In the genomic region with DNA sequence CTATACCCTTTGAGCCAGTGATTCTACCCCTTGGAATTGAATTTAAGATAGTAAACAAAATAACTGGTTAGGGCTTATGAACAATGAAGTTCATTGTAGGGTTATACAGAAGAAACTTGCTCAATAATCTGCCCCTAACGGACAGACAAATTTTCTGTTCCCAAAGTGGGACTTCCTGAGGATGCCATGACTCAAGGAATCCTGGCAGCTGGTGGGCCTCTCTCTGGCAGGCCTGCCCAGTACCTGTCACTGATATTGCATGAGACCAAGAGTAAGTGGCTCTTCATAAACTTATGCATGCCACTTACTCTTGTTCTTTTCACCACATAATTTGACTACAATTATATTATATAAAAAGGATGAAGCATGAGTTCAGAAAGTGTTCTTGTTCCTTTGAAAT, we compare ENCODE assay signal across 22 cellular contexts. TPM values are rescaled to one million over a fixed set of nuclear protein-coding genes. Genes with fewer than 3 reads are reported as not detected.
"Had no signal": no experiment of that assay in that cellular context is flagged by ENCODE, and none has a peak within 500 bp of the region (broad histone marks: within the 10 kb centered on the region; RNA-seq: fewer than 3 reads in every experiment).

No MANE protein-coding gene starts in this region.

- DNase-seq: activated CD4-positive, CD25-positive, alpha-beta regulatory T cell treated with anti-CD3 and anti-CD28 coated beads, Interleukin-2, amount 50 U/mL, for 72 hours; activated naive CD4-positive, alpha-beta T cell treated with Interleukin-2 at 50 U/mL for 16 hours; activated naive CD8-positive, alpha-beta T cell treated with anti-CD3 and anti-CD28 coated beads for 36 hours; activated T-cell treated with anti-CD3 and anti-CD28 coated beads, Interleukin-2, amount 50 U/mL, for 4 hours; cortex of kidney; effector CD4-positive, alpha-beta T cell; gastrocnemius medialis; kidney; mammary epithelial cell; naive thymus-derived CD8-positive, alpha-beta T cell; posterior cingulate gyrus; sigmoid colon; SK-N-SH; stimulated activated CD4-positive, alpha-beta T cell treated with anti-CD3 and anti-CD28 coated beads, Interleukin-4, amount 100 ng/mL, for 1 hour; stimulated activated naive CD4-positive, alpha-beta T cell; testis; WERI-Rb-1 had no signal

- H3K27ac ChIP-seq: breast epithelium, gastrocnemius medialis, neural progenitor cell, sigmoid colon, testis, WERI-Rb-1 had no signal

- H3K36me3 Mint-ChIP-seq: neural progenitor cell, type B pancreatic cell had no signal

- H3K4me3 ChIP-seq: breast epithelium, gastrocnemius medialis, neural progenitor cell, sigmoid colon, testis had no signal

- H3K4me1 Mint-ChIP-seq: mesothelial cell of epicardium, neural progenitor cell had no signal

- ATAC-seq: activated T-cell treated with anti-CD3 and anti-CD28 coated beads, Interleukin-2, amount 50 U/mL, for 4 hours; esophagus mucosa; gastrocnemius medialis; naive thymus-derived CD8-positive, alpha-beta T cell had no signal

- H2AFZ ChIP-seq: neural progenitor cell had no signal

- H3K27ac Mint-ChIP-seq: activated naive CD8-positive, alpha-beta T cell treated with anti-CD3 and anti-CD28 coated beads for 36 hours; mesothelial cell of epicardium; neural progenitor cell; type B pancreatic cell had no signal

- H3K27me3 ChIP-seq: breast epithelium, gastrocnemius medialis, neural progenitor cell, sigmoid colon, testis had no signal

- H3K36me3 ChIP-seq: breast epithelium, gastrocnemius medialis, neural progenitor cell, sigmoid colon, WERI-Rb-1 had no signal

- H3K4me3 Mint-ChIP-seq: activated naive CD8-positive, alpha-beta T cell treated with anti-CD3 and anti-CD28 coated beads for 36 hours; activated T-cell treated with anti-CD3 and anti-CD28 coated beads, Interleukin-2, amount 50 U/mL, for 4 hours; mesothelial cell of epicardium; naive thymus-derived CD8-positive, alpha-beta T cell; neural progenitor cell; type B pancreatic cell had no signal

- H3K9me3 ChIP-seq: breast epithelium, gastrocnemius medialis, sigmoid colon, SK-N-SH, testis had no signal

- H3K4me2 ChIP-seq: neural progenitor cell, SK-N-SH had no signal

- H3K9ac ChIP-seq: neural progenitor cell, SK-N-SH had no signal

- H3K27me3 Mint-ChIP-seq: activated naive CD8-positive, alpha-beta T cell treated with anti-CD3 and anti-CD28 coated beads for 36 hours; naive thymus-derived CD8-positive, alpha-beta T cell; type B pancreatic cell had no signal

- H3K4me1 ChIP-seq: breast epithelium, gastrocnemius medialis, neural progenitor cell, sigmoid colon, testis had no signal

RNA-seq across cellular contexts. Expression of a gene that starts 41.5 kb away (rescaled TPM):
- polyA plus RNA-seq: mammary epithelial cell, SK-N-SH had no signal
